20 cellular contexts compared by ENCODE assay signal in genomic region chr1:8539683-8540082, GRCh38.
DNase-seq lines count a peak whose midpoint lies in the region; ATAC-seq, FAIRE-seq and TF ChIP-seq lines count a peak whose summit lies in the region.
"Had no signal": no experiment of that assay in that cellular context is flagged by ENCODE, and none has a peak within 500 bp of the region (broad histone marks: within the 10 kb centered on the region; RNA-seq: fewer than 3 reads in every experiment).

No MANE protein-coding gene starts in this region.

- TF ChIP-seq POLR2A in transverse colon (IDR thresholded peaks at IDR 0.05), result no peak

- 60 to 84% methylated on average over 4 of the region's 4 CpGs for WGBS in transverse colon (ENCODE audit: low coverage in 1 of 2), 2 donors

- H3K4me1 ChIP-seq in OCI-LY7 (ENCODE audit: insufficient read depth, low read length, poor library complexity, severe bottlenecking), result peaks cover 77% of the 10 kb centered on the region
- H3K4me1 ChIP-seq in keratinocyte (ENCODE audit: control insufficient read depth, extremely low read depth, insufficient read depth, low read length), result peaks cover 26% of the 10 kb centered on the region
- H3K4me1 ChIP-seq in transverse colon, result peaks cover 0 to 28% (median 3%) of the 10 kb centered on the region in 4 donors
- H3K4me1 ChIP-seq: colonic mucosa, HAP-1 had no signal

- ATAC-seq in GM21423 (IDR thresholded peaks at IDR 0.05; ENCODE audit: unreplicated experiment), result no peak
- ATAC-seq: body of pancreas, heart left ventricle, Panc1, WTC11 had no signal

- peak overlapping the region; percentile 10 for H3K4me3 Mint-ChIP-seq in activated T-cell treated with anti-CD3 and anti-CD28 coated beads, Interleukin-2, amount 50 U/mL, for 24 hours
- H3K4me3 Mint-ChIP-seq: activated naive CD8-positive, alpha-beta T cell treated with anti-CD3 and anti-CD28 coated beads, Interleukin-2, amount 10 ng/mL, durations not matched to agents 7 days and 5 days; WTC11 had no signal

- peaks cover 48% of the 10 kb centered on the region for H3K4me1 Mint-ChIP-seq in activated T-cell treated with anti-CD3 and anti-CD28 coated beads, Interleukin-2, amount 50 U/mL, for 24 hours (ENCODE audit: low read depth)
- H3K4me1 Mint-ChIP-seq: WTC11 had no signal

- TF ChIP-seq CTCF in OCI-LY7 (conservative IDR thresholded peaks at IDR 0.05; ENCODE audit: low read length) (no peak), keratinocyte (optimal IDR thresholded peaks at IDR 0.05 in 1 of 3, IDR thresholded peaks at IDR 0.05 in 1 of 3, conservative IDR thresholded peaks at IDR 0.05 in 1 of 3; ENCODE audit: extremely low read depth in 1 of 3, insufficient read depth in 2 of 3, low read length in 3 of 3) (no peak), transverse colon (IDR thresholded peaks at IDR 0.05) (no peak)

- no peaks in the 10 kb centered on the region for H3K9me1 ChIP-seq in keratinocyte (ENCODE audit: control insufficient read depth, extremely low read depth, insufficient read depth, low read length)

- POLR2A ChIA-PET in OCI-LY7 (lab: Charles Lee), result interaction anchor here (0.6 to 1.0 kb wide), 2 partner anchors 29 to 31 kb away, joined by 3 to 4 read pairs; no protein-coding TSS in a partner anchor

- DNase-seq in activated T-cell treated with anti-CD3 and anti-CD28 coated beads, Interleukin-2, amount 50 U/mL, for 24 hours, result no peak
- DNase-seq in activated T-cell treated with anti-CD3 and anti-CD28 coated beads, Interleukin-2, amount 50 U/mL, for 1 hour, result no peak
- no peak for DNase-seq in OCI-LY7 (ENCODE audit: low spot score)
- DNase-seq in keratinocyte (ENCODE audit: low read depth, low spot score), result no peak
- DNase-seq in transverse colon, result no peak
- DNase-seq in NCI-H1048 (lab: John Stamatoyannopoulos, UW), result no peak
- no peak for DNase-seq in mucosa of gallbladder (ENCODE audit: low spot score)
- DNase-seq: ACHN; activated CD8-positive, alpha-beta memory T cell treated with anti-CD3 and anti-CD28 coated beads, Interleukin-2, amount 50 U/mL, for 4 hours; activated naive CD8-positive, alpha-beta T cell treated with anti-CD3 and anti-CD28 coated beads, Interleukin-2, amount 10 ng/mL, durations not matched to agents 7 days and 5 days; body of pancreas; colonic mucosa; heart left ventricle; NCI-H2227 treated with DMSO at 0.1 percent for 48 hours; ovary; stomach had no signal

- TF ChIP-seq EP300 in transverse colon (IDR thresholded peaks at IDR 0.05; ENCODE audit: low read depth), result no peak

- H3K27ac Mint-ChIP-seq in activated T-cell treated with anti-CD3 and anti-CD28 coated beads, Interleukin-2, amount 50 U/mL, for 24 hours, result peak overlapping the region; percentile 78
- H3K27ac Mint-ChIP-seq: activated naive CD8-positive, alpha-beta T cell treated with anti-CD3 and anti-CD28 coated beads, Interleukin-2, amount 10 ng/mL, durations not matched to agents 7 days and 5 days; WTC11 had no signal

- no TSS peak for BruUV-seq in OCI-LY7 (replicated peaks; lab: Mats Ljungman, UMichigan)

- H3K27me3 ChIP-seq in keratinocyte (ENCODE audit: control insufficient read depth, extremely low read depth, insufficient read depth, low read length), result no peaks in the 10 kb centered on the region
- no peaks in the 10 kb centered on the region for H3K27me3 ChIP-seq in transverse colon
- H3K27me3 ChIP-seq: body of pancreas, colonic mucosa, heart left ventricle, ovary, stomach had no signal

- CTCF ChIA-PET in OCI-LY7 (lab: Charles Lee; ENCODE audit: unreplicated experiment), result interaction anchor here (1.0 to 1.6 kb wide), 2 partner anchors 14 to 21 kb away, joined by 3 to 4 read pairs; no protein-coding TSS in a partner anchor

- peaks cover 26% of the 10 kb centered on the region for H3K36me3 Mint-ChIP-seq in activated T-cell treated with anti-CD3 and anti-CD28 coated beads, Interleukin-2, amount 50 U/mL, for 24 hours (ENCODE audit: low read depth)

- H3K4me3 ChIP-seq in OCI-LY7 (ENCODE audit: low read depth, low read length, poor library complexity, severe bottlenecking), result no peak overlapping the region
- H3K4me3 ChIP-seq in keratinocyte (ENCODE audit: control insufficient read depth in 2 of 3, extremely low read depth in 1 of 3, insufficient read depth in 2 of 3, low read depth in 1 of 3, low read length in 3 of 3), result no peak overlapping the region
- no peak overlapping the region for H3K4me3 ChIP-seq in transverse colon
- H3K4me3 ChIP-seq: body of pancreas, colonic mucosa, HAP-1, heart left ventricle, ovary, stomach had no signal

- no peak overlapping the region for H2AFZ ChIP-seq in OCI-LY7 (ENCODE audit: low read length)
- H2AFZ ChIP-seq in keratinocyte (ENCODE audit: control insufficient read depth, low read length), result no peak overlapping the region

- FAIRE-seq in keratinocyte (lab: Jason Lieb, UNC), result no peak

- H3K79me2 ChIP-seq in OCI-LY7 (ENCODE audit: insufficient read depth, low read depth, low read length), result peaks cover 9% of the 10 kb centered on the region; the same call in 1 of the 2 replicates
- H3K79me2 ChIP-seq in keratinocyte (ENCODE audit: control insufficient read depth, insufficient read depth, low read length), result no peaks in the 10 kb centered on the region

- peak overlapping the region; percentile 46 for H3K4me2 ChIP-seq in OCI-LY7 (ENCODE audit: low read length)
- H3K4me2 ChIP-seq in keratinocyte (ENCODE audit: control insufficient read depth, extremely low read depth, insufficient read depth, low read depth, low read length), result peak overlapping the region; percentile 45

- no peaks in the 10 kb centered on the region for H4K20me1 ChIP-seq in OCI-LY7 (ENCODE audit: insufficient read depth, low read length)
- no peaks in the 10 kb centered on the region for H4K20me1 ChIP-seq in keratinocyte (ENCODE audit: control insufficient read depth, extremely low read depth, insufficient read depth, low read length)

- H3K9ac ChIP-seq in keratinocyte (ENCODE audit: control insufficient read depth, extremely low read depth, insufficient read depth, low read length), result peak overlapping the region; percentile 53

- H3K27ac ChIP-seq in OCI-LY7 (ENCODE audit: low read depth, low read length, poor library complexity, severe bottlenecking) (peak overlapping the region; percentile 45), keratinocyte (ENCODE audit: control insufficient read depth, insufficient read depth, low read length) (peak overlapping the region; percentile 91), transverse colon (peak overlapping the region in 3 of 4 donors; percentile 38 to 61 (median 55))
- H3K27ac ChIP-seq: body of pancreas, colonic mucosa, heart left ventricle had no signal

- no peaks in the 10 kb centered on the region for H3K27me3 Mint-ChIP-seq in activated T-cell treated with anti-CD3 and anti-CD28 coated beads, Interleukin-2, amount 50 U/mL, for 24 hours
- H3K27me3 Mint-ChIP-seq: activated naive CD8-positive, alpha-beta T cell treated with anti-CD3 and anti-CD28 coated beads, Interleukin-2, amount 10 ng/mL, durations not matched to agents 7 days and 5 days had no signal

- H3K9me2 ChIP-seq in OCI-LY7 (ENCODE audit: insufficient read depth, low read length), result no peaks in the 10 kb centered on the region

- dilution Hi-C loops in keratinocyte (cut with MboI; ENCODE audit: extremely low pct_ligation_motif_present, low sequenced_read_pairs), result no loop called here

- peaks cover 5% of the 10 kb centered on the region for H3K9me3 Mint-ChIP-seq in activated T-cell treated with anti-CD3 and anti-CD28 coated beads, Interleukin-2, amount 50 U/mL, for 24 hours
- H3K9me3 Mint-ChIP-seq: WTC11 had no signal

- intact Hi-C loops in OCI-LY7 (cut with micrococcal nuclease; ENCODE audit: unreplicated experiment) (no loop called here), transverse colon (cut with DNase I; ENCODE audit: low total_unique reads) (no loop called here)

- H3K9me3 ChIP-seq in OCI-LY7 (ENCODE audit: low read length) (peaks cover 18% of the 10 kb centered on the region), keratinocyte (ENCODE audit: control insufficient read depth, low read depth, low read length) (no peaks in the 10 kb centered on the region), transverse colon (no peaks in the 10 kb centered on the region)
- H3K9me3 ChIP-seq: body of pancreas, colonic mucosa, HAP-1, ovary, stomach had no signal

- H3K36me3 ChIP-seq in OCI-LY7 (ENCODE audit: insufficient read depth, low read length) (peaks cover 36% of the 10 kb centered on the region), keratinocyte (ENCODE audit: control insufficient read depth in 2 of 2, extremely low read depth in 1 of 2, insufficient read depth in 2 of 2, low read length in 2 of 2) (peaks cover 2 to 3% of the 10 kb centered on the region in 2 experiments), transverse colon (no peaks in the 10 kb centered on the region)
- H3K36me3 ChIP-seq: colonic mucosa, HAP-1, ovary had no signal

- in situ Hi-C loops in transverse colon (cut with MboI; ENCODE audit: low pct_ligation_motif_present in 1 of 4, low pct_unique_long_range_greater_than_20kb in 1 of 4, low sequenced_read_pairs in 3 of 4), result no loop called here
